In the genomic region with DNA sequence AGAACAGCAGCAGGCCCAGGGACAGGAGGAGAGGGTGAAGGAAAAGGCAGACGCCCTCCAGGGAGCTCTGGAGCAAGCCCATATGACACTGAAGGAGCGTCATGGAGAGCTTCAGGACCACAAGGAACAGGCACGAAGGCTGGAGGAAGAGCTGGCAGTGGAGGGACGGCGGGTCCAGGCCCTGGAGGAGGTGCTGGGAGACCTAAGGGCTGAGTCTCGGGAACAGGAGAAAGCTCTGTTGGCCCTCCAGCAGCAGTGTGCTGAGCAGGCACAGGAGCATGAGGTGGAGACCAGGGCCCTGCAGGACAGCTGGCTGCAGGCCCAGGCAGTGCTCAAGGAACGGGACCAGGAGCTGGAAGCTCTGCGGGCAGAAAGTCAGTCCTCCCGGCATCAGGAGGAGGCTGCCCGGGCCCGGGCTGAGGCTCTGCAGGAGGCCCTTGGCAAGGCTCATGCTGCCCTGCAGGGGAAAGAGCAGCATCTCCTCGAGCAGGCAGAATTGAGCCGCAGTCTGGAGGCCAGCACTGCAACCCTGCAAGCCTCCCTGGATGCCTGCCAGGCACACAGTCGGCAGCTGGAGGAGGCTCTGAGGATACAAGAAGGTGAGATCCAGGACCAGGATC, we compare ENCODE assay signal across 21 cellular contexts. TPM values are rescaled to one million over a fixed set of nuclear protein-coding genes. Genes with fewer than 3 reads are reported as not detected.
DNase-seq lines count a peak whose midpoint lies in the region; ATAC-seq, FAIRE-seq and TF ChIP-seq lines count a peak whose summit lies in the region.
"Had no signal": no experiment of that assay in that cellular context is flagged by ENCODE, and none has a peak within 500 bp of the region (broad histone marks: within the 10 kb centered on the region; RNA-seq: fewer than 3 reads in every experiment).

No MANE protein-coding gene starts in this region.

- no peak overlapping the region for H3K4me3 ChIP-seq in GM12878
- no peak overlapping the region for H3K4me3 ChIP-seq in Caco-2 (ENCODE audit: low read depth, low read length)
- H3K4me3 ChIP-seq in gastroesophageal sphincter: no peak overlapping the region
- H3K4me3 ChIP-seq: BLaER1, mucosa of descending colon, psoas muscle, vagina had no signal

- H2AFZ ChIP-seq in GM12878 (ENCODE audit: control insufficient read depth, low read depth, low read length): no peak overlapping the region

- H3K9ac ChIP-seq in GM12878 (ENCODE audit: control insufficient read depth, insufficient read depth, low read length): no peak overlapping the region
- H3K9ac ChIP-seq: BLaER1, SK-N-SH had no signal

- no peak for FAIRE-seq in GM12878 (lab: Jason Lieb, UNC)

- POLR2A ChIA-PET in GM12878 (lab: Charles Lee) (no interaction called here), Caco-2 (lab: Charles Lee) (interaction anchor here (0.5 to 0.6 kb wide), 2 partner anchors 12 to 1140 kb away, joined by 6 read pairs; no protein-coding TSS in a partner anchor)

- no peak for ATAC-seq in GM12878
- no peak for ATAC-seq in gastroesophageal sphincter
- ATAC-seq: mucosa of descending colon had no signal

- H3K4me3 Mint-ChIP-seq in Caco-2 (ENCODE audit: unreplicated experiment): no peak overlapping the region

- H3K27me3 Mint-ChIP-seq in Caco-2 (ENCODE audit: insufficient read depth, unreplicated experiment): no peaks in the 10 kb centered on the region

- H3K9me3 ChIP-seq in GM12878 (replicated peaks; ENCODE audit: control insufficient read depth, insufficient read depth, low read length) (no peaks in the 10 kb centered on the region), Caco-2 (no peaks in the 10 kb centered on the region), gastroesophageal sphincter (no peaks in the 10 kb centered on the region)
- H3K9me3 ChIP-seq: BLaER1, mucosa of descending colon, psoas muscle, SK-N-SH, vagina had no signal

- SMC1A ChIA-PET in GM12878 (lab: Charles Lee; ENCODE audit: uncharacterized antibody, unreplicated experiment): interaction anchor here (1.2 to 2.0 kb wide), 2 partner anchors 12 to 38 kb away, joined by 3 to 4 read pairs; a partner anchor contains a TSS

- no peak for TF ChIP-seq RAD21 in GM12878 (IDR thresholded peaks at IDR 0.05; ENCODE audit: insufficient read depth, low read depth, low read length)

- no peak for TF ChIP-seq CTCF in GM12878 (IDR thresholded peaks at IDR 0.05 in 2 of 3, conservative IDR thresholded peaks at IDR 0.05 in 1 of 3; ENCODE audit: control insufficient read depth in 2 of 3, extremely low read depth in 1 of 3, insufficient read depth in 1 of 3, low read depth in 3 of 3, low read length in 3 of 3)
- no peak for TF ChIP-seq CTCF in Caco-2 (IDR thresholded peaks at IDR 0.05; ENCODE audit: insufficient read depth in 1 of 2, low read depth in 1 of 2, low read length in 1 of 2, severe bottlenecking in 1 of 2, unreplicated experiment in 1 of 2)
- TF ChIP-seq CTCF in gastroesophageal sphincter (IDR thresholded peaks at IDR 0.05): no peak

- CTCF ChIA-PET in GM12878 (lab: Yijun Ruan, JAX): interaction anchor here (0.7 to 2.1 kb wide), 2 partner anchors 41 to 48 kb away, joined by 3 to 5 read pairs; no protein-coding TSS in a partner anchor
- CTCF ChIA-PET in Caco-2 (lab: Charles Lee): interaction anchor here (0.6 to 0.9 kb wide), 3 partner anchors 36 to 116 kb away, joined by 3 to 5 read pairs (median 3); no protein-coding TSS in a partner anchor

- H3K9me3 Mint-ChIP-seq in Caco-2 (ENCODE audit: unreplicated experiment): no peaks in the 10 kb centered on the region

- no peak overlapping the region for H3K4me2 ChIP-seq in GM12878 (ENCODE audit: control insufficient read depth, insufficient read depth)
- H3K4me2 ChIP-seq: BLaER1, SK-N-SH had no signal

- BruUV-seq in GM12878 (replicated peaks; lab: Mats Ljungman, UMichigan): no TSS peak
- no TSS peak for BruUV-seq in Caco-2 (replicated peaks; lab: Mats Ljungman, UMichigan)

- peaks cover 8% of the 10 kb centered on the region for H3K4me1 Mint-ChIP-seq in Caco-2 (ENCODE audit: low read depth, unreplicated experiment)

- RAD21 ChIA-PET in GM12878 (lab: Charles Lee; ENCODE audit: unreplicated experiment): no interaction called here

- peak; percentile 50 for DNase-seq in Ammon's horn (ENCODE audit: low spot score)
- peak; percentile 21 for DNase-seq in D341Med (ENCODE audit: low spot score)
- no peak for DNase-seq in GM12878 (ENCODE audit: low read depth, low spot score)
- peak; percentile 5 for DNase-seq in midbrain (lab: John Stamatoyannopoulos, UW)
- DNase-seq in Caco-2: no peak
- no peak for DNase-seq in NCI-H146 (lab: John Stamatoyannopoulos, UW)
- no peak for DNase-seq in SW480 (ENCODE audit: low spot score)
- DNase-seq: activated CD8-positive, alpha-beta memory T cell treated with anti-CD3 and anti-CD28 coated beads, Interleukin-2, amount 50 U/mL, for 48 hours; amniotic stem cell; effector memory CD4-positive, alpha-beta T cell; foreskin melanocyte; mucosa of descending colon; NCI-H2029 treated with DMSO at 0.1 percent for 48 hours; SK-N-SH had no signal

- H4K20me1 ChIP-seq in GM12878 (ENCODE audit: control insufficient read depth, insufficient read depth): peaks cover 5% of the 10 kb centered on the region

- intact Hi-C loops in GM12878 (cut with micrococcal nuclease; ENCODE audit: unreplicated experiment): no loop called here
- intact Hi-C loops in Caco-2 (cut with micrococcal nuclease; ENCODE audit: unreplicated experiment): no loop called here

- no peak overlapping the region for H3K27ac Mint-ChIP-seq in Caco-2 (ENCODE audit: unreplicated experiment)

- no peaks in the 10 kb centered on the region for H3K27me3 ChIP-seq in GM12878 (replicated peaks in 1 of 2; ENCODE audit: control insufficient read depth in 2 of 2, insufficient read depth in 2 of 2, low read length in 1 of 2)
- H3K27me3 ChIP-seq in Caco-2 (replicated peaks; ENCODE audit: control insufficient read depth, insufficient read depth, low read length): no peaks in the 10 kb centered on the region
- H3K27me3 ChIP-seq in gastroesophageal sphincter: no peaks in the 10 kb centered on the region
- H3K27me3 ChIP-seq: BLaER1, vagina had no signal

- TF ChIP-seq POLR2A in GM12878 (IDR thresholded peaks at IDR 0.05; ENCODE audit: low read depth, low read length) (peak; percentile 25; the same call in 1 of the 2 replicates), gastroesophageal sphincter (IDR thresholded peaks at IDR 0.05) (no peak)

- H3K36me3 ChIP-seq in GM12878 (ENCODE audit: control insufficient read depth in 2 of 2, insufficient read depth in 2 of 2, low read length in 1 of 2) (peaks cover 19 to 32% of the 10 kb centered on the region in 2 experiments; a peak in 3 of 4 replicates), Caco-2 (ENCODE audit: control insufficient read depth, insufficient read depth, low read length) (peaks cover 31% of the 10 kb centered on the region), gastroesophageal sphincter (peaks cover 0 to 100% of the 10 kb centered on the region in 2 donors)

- 95% methylated on average over 14 of the region's 14 CpGs for WGBS in GM12878 (ENCODE audit: insufficient coverage, insufficient replicate concordance, low lambda C conversion rate, missing lambda C conversion rate)
- 58 to 69% methylated on average over 5 of the region's 14 CpGs for WGBS in gastroesophageal sphincter (ENCODE audit: low coverage in 1 of 2), 2 donors

- TF ChIP-seq EP300 in GM12878 (IDR thresholded peaks at IDR 0.05; ENCODE audit: borderline replicate concordance in 1 of 2, control insufficient read depth in 1 of 2, low read depth in 2 of 2, low read length in 2 of 2) (no peak), gastroesophageal sphincter (IDR thresholded peaks at IDR 0.05) (no peak)

- in situ Hi-C loops in GM12878 (cut with MboI): no loop called here

- H3K4me1 ChIP-seq in GM12878 (ENCODE audit: control insufficient read depth, insufficient read depth, low read length): peaks cover 29% of the 10 kb centered on the region
- H3K4me1 ChIP-seq in Caco-2: no peaks in the 10 kb centered on the region
- H3K4me1 ChIP-seq in gastroesophageal sphincter: peaks cover 0 to 16% (median 0%) of the 10 kb centered on the region in 3 donors
- H3K4me1 ChIP-seq: psoas muscle, vagina had no signal

- H3K27ac ChIP-seq in GM12878 (ENCODE audit: control insufficient read depth, insufficient read depth) (no peak overlapping the region), gastroesophageal sphincter (no peak overlapping the region)
- H3K27ac ChIP-seq: BLaER1, HL-60, psoas muscle, vagina, VCaP had no signal

- peaks cover 67% of the 10 kb centered on the region for H3K36me3 Mint-ChIP-seq in Caco-2 (ENCODE audit: insufficient read depth, unreplicated experiment)

- H3K79me2 ChIP-seq in GM12878 (ENCODE audit: control insufficient read depth, insufficient read depth, low read length): no peaks in the 10 kb centered on the region

RNA-seq across cellular contexts. Expression of a gene that starts 25.5 kb away (rescaled TPM):
- total RNA-seq in GM12878 (2013; cell fraction: nucleolus; rRNA removed): not detected in 2 replicates
- total RNA-seq in GM12878 (2014; rRNA removed): not detected in 2 replicates
- not detected in 2 replicates for total RNA-seq in GM12878 (2014; rRNA removed; fragmentation: Illumina TruSeq; extraction: Trizol)
- total RNA-seq in GM12878 (2021): not detected in 2 replicates
- polyA plus RNA-seq in GM12878 (2011; ENCODE audit: low read depth): not detected
- polyA plus RNA-seq in GM12878 (2011; rRNA removed): not detected in 2 replicates
- not detected in 2 replicates for polyA plus RNA-seq in GM12878 (2011; cell fraction: cytosol; rRNA removed)
- not detected in 2 replicates for polyA plus RNA-seq in GM12878 (2011; cell fraction: nucleus; rRNA removed)
- not detected in 2 replicates for polyA plus RNA-seq in GM12878 (2012)
- not detected in 2 replicates for polyA plus RNA-seq in GM12878 (2014; fragmentation: Illumina TruSeq; extraction: Trizol)
- not detected for polyA plus RNA-seq in GM12878 (2014; fragmentation: Nextera tagmentation; extraction: Ambion mirVana)
- polyA plus RNA-seq in GM12878 (2014; rRNA removed): not detected in 2 replicates
- not detected for polyA plus RNA-seq in GM12878 (2016; fragmentation: Nextera tagmentation; extraction: Ambion mirVana)
- not detected in 2 replicates for polyA minus RNA-seq in GM12878 (2011; rRNA and poly(A)+ RNA removed)
- not detected in 2 replicates for polyA minus RNA-seq in GM12878 (2011; cell fraction: cytosol; rRNA and poly(A)+ RNA removed)
- not detected in 2 replicates for polyA minus RNA-seq in GM12878 (2011; cell fraction: nucleus; rRNA and poly(A)+ RNA removed)
- not detected in 2 replicates for total RNA-seq in Caco-2 (2022)
- total RNA-seq in gastroesophageal sphincter: not detected
- total RNA-seq: H4, mucosa of descending colon, psoas muscle, vagina had no signal
- polyA plus RNA-seq: psoas muscle, SK-N-SH had no signal

RNA-seq across cellular contexts. Expression of a gene that starts 37.9 kb away (rescaled TPM):
- total RNA-seq in GM12878 (2013; cell fraction: nucleolus; rRNA removed): 81.3 and 83.1 TPM in 2 replicates
- total RNA-seq in GM12878 (2014; rRNA removed) (119 and 121 TPM in 2 replicates), GM12878 (2014; rRNA removed; fragmentation: Illumina TruSeq; extraction: Trizol) (114 and 116 TPM in 2 replicates), GM12878 (2021) (142 and 149 TPM in 2 replicates), Caco-2 (2022) (711 and 728 TPM in 2 replicates), gastroesophageal sphincter (100 to 1,000 TPM; 129 to 200 (median 163) TPM)
- 250 TPM for polyA plus RNA-seq in GM12878 (2011; ENCODE audit: low read depth)
- polyA plus RNA-seq in GM12878 (2011; rRNA removed) (132 and 210 TPM in 2 replicates), GM12878 (2014; fragmentation: Illumina TruSeq; extraction: Trizol) (143 and 148 TPM in 2 replicates), GM12878 (2014; fragmentation: Nextera tagmentation; extraction: Ambion mirVana) (100 to 1,000 TPM; 159 to 205 TPM), GM12878 (2014; rRNA removed) (129 and 130 TPM in 2 replicates), GM12878 (2016; fragmentation: Nextera tagmentation; extraction: Ambion mirVana) (100 to 1,000 TPM in 1 of 2 experiments, 10 to 100 TPM in 1; 90.4 to 101 TPM)
- polyA plus RNA-seq in GM12878 (2011; cell fraction: cytosol; rRNA removed): 267 and 311 TPM in 2 replicates
- 261 and 310 TPM in 2 replicates for polyA plus RNA-seq in GM12878 (2011; cell fraction: nucleus; rRNA removed)
- 202 and 229 TPM in 2 replicates for polyA plus RNA-seq in GM12878 (2012)
- polyA minus RNA-seq in GM12878 (2011; rRNA and poly(A)+ RNA removed): 253 and 261 TPM in 2 replicates
- 54.1 and 60.4 TPM in 2 replicates for polyA minus RNA-seq in GM12878 (2011; cell fraction: cytosol; rRNA and poly(A)+ RNA removed)
- polyA minus RNA-seq in GM12878 (2011; cell fraction: nucleus; rRNA and poly(A)+ RNA removed): 30.6 and 48.4 TPM in 2 replicates

RNA-seq across cellular contexts. Expression of a gene that starts 48.6 kb away (rescaled TPM):
- total RNA-seq in GM12878 (2013; cell fraction: nucleolus; rRNA removed): 42.9 and 44.5 TPM in 2 replicates
- total RNA-seq in GM12878 (2014; rRNA removed) (26.1 and 27.4 TPM in 2 replicates), GM12878 (2014; rRNA removed; fragmentation: Illumina TruSeq; extraction: Trizol) (25.2 and 27.4 TPM in 2 replicates), GM12878 (2021) (36.9 and 41.6 TPM in 2 replicates), Caco-2 (2022) (117 and 137 TPM in 2 replicates), gastroesophageal sphincter (10 to 100 TPM; 22.6 to 37.9 (median 30.9) TPM)
- polyA plus RNA-seq in GM12878 (2011; ENCODE audit: low read depth): 8.2 TPM
- polyA plus RNA-seq in GM12878 (2011; rRNA removed) (11.5 TPM in 2 replicates), GM12878 (2014; fragmentation: Illumina TruSeq; extraction: Trizol) (9.6 and 23.9 TPM in 2 replicates), GM12878 (2014; fragmentation: Nextera tagmentation; extraction: Ambion mirVana) (1 to 10 TPM; 2.4 to 3.2 TPM), GM12878 (2014; rRNA removed) (23.5 and 30.3 TPM in 2 replicates), GM12878 (2016; fragmentation: Nextera tagmentation; extraction: Ambion mirVana) (10 to 100 TPM; 30.1 to 33.4 TPM)
- polyA plus RNA-seq in GM12878 (2011; cell fraction: cytosol; rRNA removed): 10.2 and 11.9 TPM in 2 replicates
- 19.6 and 27.2 TPM in 2 replicates for polyA plus RNA-seq in GM12878 (2011; cell fraction: nucleus; rRNA removed)
- 20.4 and 21.7 TPM in 2 replicates for polyA plus RNA-seq in GM12878 (2012)
- 7.4 and 16.0 TPM in 2 replicates for polyA minus RNA-seq in GM12878 (2011; rRNA and poly(A)+ RNA removed)
- 7.5 and 8.8 TPM in 2 replicates for polyA minus RNA-seq in GM12878 (2011; cell fraction: cytosol; rRNA and poly(A)+ RNA removed)
- polyA minus RNA-seq in GM12878 (2011; cell fraction: nucleus; rRNA and poly(A)+ RNA removed): 5.8 and 12.1 TPM in 2 replicates

Comparison
In these comparisons a context has a peak if more than half of its experiments do, and no peak if none do; other contexts are left out.
1. DNase-seq: peak in Ammon's horn (single experiment), D341Med (single experiment) and midbrain (single experiment); none in GM12878 (single experiment), Caco-2 (0 of 2), NCI-H146 (single experiment) and SW480 (single experiment).